8 cellular contexts compared by ENCODE assay signal in genomic region chr2:162344617-162344950, GRCh38. TPM values are rescaled to one million over a fixed set of nuclear protein-coding genes. Genes with fewer than 3 reads are reported as not detected.
DNase-seq lines count a peak whose midpoint lies in the region; ATAC-seq, FAIRE-seq and TF ChIP-seq lines count a peak whose summit lies in the region.

No MANE protein-coding gene starts in this region.

- H3K36me3 ChIP-seq in Peyer's patch (no peaks in the 10 kb centered on the region), endothelial cell of umbilical vein (ENCODE audit: control insufficient read depth in 2 of 2, extremely low read depth in 1 of 2, insufficient read depth in 2 of 2, low read length in 2 of 2) (no peaks in the 10 kb centered on the region)

- H3K27me3 ChIP-seq in Peyer's patch (no peaks in the 10 kb centered on the region), endothelial cell of umbilical vein (ENCODE audit: control insufficient read depth in 2 of 2, insufficient read depth in 2 of 2, low read length in 2 of 2) (peaks cover 6 to 9% of the 10 kb centered on the region in 2 experiments)

- H3K4me1 Mint-ChIP-seq in osteocyte (ENCODE audit: unreplicated experiment): peaks cover 6% of the 10 kb centered on the region

- H3K4me1 ChIP-seq in Peyer's patch (no peaks in the 10 kb centered on the region), endothelial cell of umbilical vein (ENCODE audit: control insufficient read depth, extremely low read depth, insufficient read depth, low read length) (peaks cover 4% of the 10 kb centered on the region)

- peak overlapping the region; percentile 65 to 93 (median 80) for H3K4me3 ChIP-seq in Peyer's patch
- H3K4me3 ChIP-seq in endothelial cell of umbilical vein (replicated peaks in 1 of 3; ENCODE audit: insufficient read depth in 1 of 3, low read depth in 1 of 3, low read length in 3 of 3): peak overlapping the region; percentile 49 to 94 (median 82)

- peak overlapping the region; percentile 43 for H3K27ac Mint-ChIP-seq in osteocyte (ENCODE audit: unreplicated experiment)

- peak; percentile 44 for FAIRE-seq in GM19239 (lab: Jason Lieb, UNC)
- FAIRE-seq in endothelial cell of umbilical vein (lab: Jason Lieb, UNC): peak; percentile 67
- FAIRE-seq in H54 (lab: Jason Lieb, UNC): no peak

- no peaks in the 10 kb centered on the region for H3K9me3 Mint-ChIP-seq in osteocyte (ENCODE audit: unreplicated experiment)

- peak overlapping the region; percentile 68 for H3K9ac ChIP-seq in endothelial cell of umbilical vein (replicated peaks; ENCODE audit: extremely low read depth, insufficient read depth, low read length)

- TF ChIP-seq CTCF in Peyer's patch (IDR thresholded peaks at IDR 0.05): no peak
- no peak for TF ChIP-seq CTCF in endothelial cell of umbilical vein (IDR thresholded peaks at IDR 0.05; ENCODE audit: extremely low read depth in 1 of 2, insufficient read depth in 1 of 2, low read depth in 1 of 2, low read length in 2 of 2)
- no peak for TF ChIP-seq CTCF in osteocyte (IDR thresholded peaks at IDR 0.05)

- POLR2A ChIA-PET in endothelial cell of umbilical vein (lab: Charles Lee): no interaction called here

- intact Hi-C loops in endothelial cell of umbilical vein (cut with micrococcal nuclease): loop anchor here (1.0 kb wide), 1 partner anchor 27 kb away; no protein-coding TSS in a partner anchor

- peak overlapping the region; percentile 94 for H2AFZ ChIP-seq in endothelial cell of umbilical vein (ENCODE audit: low read depth, low read length)

- H3K27ac ChIP-seq in Peyer's patch: peak overlapping the region; percentile 81 to 91 (median 86)
- H3K27ac ChIP-seq in endothelial cell of umbilical vein (ENCODE audit: insufficient read depth, low read depth, low read length): peak overlapping the region; percentile 27

- TF ChIP-seq POLR2A in Peyer's patch (IDR thresholded peaks at IDR 0.05) (no peak), endothelial cell of umbilical vein (IDR thresholded peaks at IDR 0.05; ENCODE audit: low read depth, low read length) (no peak), H54 (IDR thresholded peaks at IDR 0.05; ENCODE audit: low read depth, low read length) (no peak)

- peaks cover 21% of the 10 kb centered on the region for H3K27me3 Mint-ChIP-seq in osteocyte (ENCODE audit: unreplicated experiment)

- H3K4me3 Mint-ChIP-seq in osteocyte (ENCODE audit: unreplicated experiment): peak overlapping the region; percentile 83

- peak overlapping the region; percentile 91 for H3K4me2 ChIP-seq in endothelial cell of umbilical vein (ENCODE audit: insufficient read depth, low read length)

- ATAC-seq in GM21528 (IDR thresholded peaks at IDR 0.05; ENCODE audit: low FRiP score, unreplicated experiment) (no peak), GM18870 (IDR thresholded peaks at IDR 0.05; ENCODE audit: unreplicated experiment) (no peak), HG03108 (IDR thresholded peaks at IDR 0.05; ENCODE audit: unreplicated experiment) (no peak)

- CTCF ChIA-PET in endothelial cell of umbilical vein (lab: Charles Lee): interaction anchor here (2.7 kb wide), 1 partner anchor 10 kb away, joined by 12 read pairs; no protein-coding TSS in a partner anchor

- no peaks in the 10 kb centered on the region for H4K20me1 ChIP-seq in endothelial cell of umbilical vein (replicated peaks; ENCODE audit: control insufficient read depth, extremely low read depth, insufficient read depth, low read length)

- no TSS peak for BruUV-seq in endothelial cell of umbilical vein (replicated peaks; lab: Mats Ljungman, UMichigan)

- H3K36me3 Mint-ChIP-seq in osteocyte (ENCODE audit: unreplicated experiment): no peaks in the 10 kb centered on the region

- H3K9me3 ChIP-seq in Peyer's patch: no peaks in the 10 kb centered on the region
- H3K9me3 ChIP-seq in endothelial cell of umbilical vein (replicated peaks; ENCODE audit: control insufficient read depth, insufficient read depth, low read length): no peaks in the 10 kb centered on the region

- DNase-seq in GM19239 (ENCODE audit: insufficient read length, low spot score) (no peak), Peyer's patch (no peak), endothelial cell of umbilical vein (ENCODE audit: low read depth, low spot score) (no peak), osteocyte (ENCODE audit: extremely low spot score, unreplicated experiment) (no peak), H54 (ENCODE audit: insufficient read length, low spot score) (no peak)

- H3K79me2 ChIP-seq in endothelial cell of umbilical vein (ENCODE audit: control insufficient read depth, insufficient read depth, low read length): no peaks in the 10 kb centered on the region

- dilution Hi-C loops in endothelial cell of umbilical vein (cut with MboI; ENCODE audit: extremely low pct_ligation_motif_present, low sequenced_read_pairs): no loop called here

- no peaks in the 10 kb centered on the region for H3K9me1 ChIP-seq in endothelial cell of umbilical vein (replicated peaks; ENCODE audit: control insufficient read depth, extremely low read depth, insufficient read depth, low read length)

TF ChIP-seq in endothelial cell of umbilical vein, 7 proteins besides CTCF, POLR2A, EP300 and RAD21:
- TF ChIP-seq GATA2 (IDR thresholded peaks at IDR 0.05; ENCODE audit: insufficient read depth, insufficient read length, low read depth, low read length) (no peak), POLR2AphosphoS5 (IDR thresholded peaks at IDR 0.05; ENCODE audit: insufficient read depth, low read depth, low read length) (no peak), MAX (IDR thresholded peaks at IDR 0.05; ENCODE audit: insufficient read depth, insufficient read length) (no peak), MYC (IDR thresholded peaks at IDR 0.05; ENCODE audit: low read depth, low read length) (no peak), FOS (IDR thresholded peaks at IDR 0.05; ENCODE audit: borderline replicate concordance, insufficient read depth, low read length) (no peak), EZH2 (IDR thresholded peaks at IDR 0.05; ENCODE audit: borderline replicate concordance, low read depth, low read length, severe bottlenecking) (no peak), JUN (IDR thresholded peaks at IDR 0.05; ENCODE audit: borderline replicate concordance, insufficient read depth, insufficient read length, low read depth) (no peak)

RNA-seq across cellular contexts. Expression of gene GCA, which starts 0.7 kb away (rescaled TPM):
- total RNA-seq in Peyer's patch (10 to 100 TPM; 17.9 to 25.6 (median 23.3) TPM), endothelial cell of umbilical vein (6.2 and 10.7 TPM in 2 replicates), osteocyte (3.9 and 4.0 TPM in 2 replicates)
- polyA plus RNA-seq in endothelial cell of umbilical vein: 9.7 and 11.2 TPM in 2 replicates
- 8.9 and 9.0 TPM in 2 replicates for polyA plus RNA-seq in endothelial cell of umbilical vein (2011; cell fraction: cytosol; rRNA removed)
- 14.9 TPM in 2 replicates for polyA plus RNA-seq in endothelial cell of umbilical vein (2011; cell fraction: nucleus; rRNA removed)
- polyA plus RNA-seq in endothelial cell of umbilical vein (2012): 4.8 and 5.3 TPM in 2 replicates
- polyA minus RNA-seq in endothelial cell of umbilical vein: 13.2 and 26.2 TPM in 2 replicates
- polyA minus RNA-seq in endothelial cell of umbilical vein (2011; cell fraction: cytosol; rRNA and poly(A)+ RNA removed): not detected
- polyA minus RNA-seq in endothelial cell of umbilical vein (2011; cell fraction: nucleus; rRNA and poly(A)+ RNA removed): 5.5 and 7.0 TPM in 2 replicates

RNA-seq across cellular contexts. Expression of gene IFIH1, which starts 26.1 kb away (rescaled TPM):
- total RNA-seq in Peyer's patch (10 to 100 TPM; 25.4 to 68.5 (median 30.6) TPM), endothelial cell of umbilical vein (4.7 and 6.9 TPM in 2 replicates), osteocyte (5.4 and 6.4 TPM in 2 replicates)
- 1.2 and 1.3 TPM in 2 replicates for polyA plus RNA-seq in endothelial cell of umbilical vein
- polyA plus RNA-seq in endothelial cell of umbilical vein (2011; cell fraction: cytosol; rRNA removed): 1.8 and 2.2 TPM in 2 replicates
- 4.5 and 4.6 TPM in 2 replicates for polyA plus RNA-seq in endothelial cell of umbilical vein (2011; cell fraction: nucleus; rRNA removed)
- polyA plus RNA-seq in endothelial cell of umbilical vein (2012): 4.5 and 5.6 TPM in 2 replicates
- 1.00 and 1.7 TPM in 2 replicates for polyA minus RNA-seq in endothelial cell of umbilical vein
- 1.4 TPM for polyA minus RNA-seq in endothelial cell of umbilical vein (2011; cell fraction: cytosol; rRNA and poly(A)+ RNA removed)
- 2.8 and 5.4 TPM in 2 replicates for polyA minus RNA-seq in endothelial cell of umbilical vein (2011; cell fraction: nucleus; rRNA and poly(A)+ RNA removed)
